In the genomic region with DNA sequence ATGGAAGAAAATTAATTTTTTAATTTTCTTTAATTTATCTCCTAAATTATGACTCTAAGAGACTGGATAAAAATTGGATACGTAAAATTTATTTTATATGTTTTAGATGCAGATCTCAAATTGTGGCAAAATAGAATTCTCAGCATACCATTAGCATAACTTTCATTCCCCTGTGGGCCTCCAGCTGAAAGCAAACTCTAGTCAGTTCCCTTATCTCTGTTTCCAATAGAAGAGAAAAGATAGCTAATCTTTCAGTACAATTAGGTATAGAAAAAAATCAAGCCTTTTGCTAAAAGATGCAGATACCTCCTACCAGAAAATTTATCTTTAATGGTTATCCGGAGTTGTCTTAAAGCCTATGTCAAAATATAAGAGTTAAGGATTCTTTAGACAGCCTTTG, we compare ENCODE assay signal across 27 cellular contexts.
DNase-seq lines count a peak whose midpoint lies in the region; FAIRE-seq and TF ChIP-seq lines count a peak whose summit lies in the region.
"Had no signal": no experiment of that assay in that cellular context is flagged by ENCODE, and none has a peak within 500 bp of the region (broad histone marks: within the 10 kb centered on the region; RNA-seq: fewer than 3 reads in every experiment).

No MANE protein-coding gene starts in this region.

- no peak overlapping the region for H3K4me2 ChIP-seq in astrocyte (ENCODE audit: low read length)

- H3K27me3 ChIP-seq in astrocyte (ENCODE audit: insufficient read depth, low read length) (no peaks in the 10 kb centered on the region), endodermal cell (ENCODE audit: control insufficient read depth, insufficient read depth, low read length, poor library complexity, severe bottlenecking) (no peaks in the 10 kb centered on the region)
- H3K27me3 ChIP-seq: SJSA1 had no signal

- H3K9ac ChIP-seq in astrocyte (ENCODE audit: low read length) = no peak overlapping the region
- H3K9ac ChIP-seq in endodermal cell (ENCODE audit: extremely low read depth, low read length, poor library complexity, severe bottlenecking) = no peak overlapping the region

- no peak overlapping the region for H2AFZ ChIP-seq in astrocyte (ENCODE audit: low read depth, low read length)

- H3K36me3 ChIP-seq in astrocyte (ENCODE audit: insufficient read depth, low read length) (no peaks in the 10 kb centered on the region), endodermal cell (ENCODE audit: control insufficient read depth, insufficient read depth, low read length) (no peaks in the 10 kb centered on the region)
- H3K36me3 ChIP-seq: SJSA1 had no signal

- H3K4me3 Mint-ChIP-seq in astrocyte (ENCODE audit: unreplicated experiment) (no peak overlapping the region), endodermal cell (no peak overlapping the region)
- H3K4me3 Mint-ChIP-seq: B cell; CD8-positive, alpha-beta T cell had no signal

- H4K20me1 ChIP-seq in astrocyte (ENCODE audit: insufficient read depth, low read length) = no peaks in the 10 kb centered on the region

- no peaks in the 10 kb centered on the region for H3K9me3 Mint-ChIP-seq in astrocyte (ENCODE audit: unreplicated experiment)
- no peaks in the 10 kb centered on the region for H3K9me3 Mint-ChIP-seq in endodermal cell
- H3K9me3 Mint-ChIP-seq: CD8-positive, alpha-beta T cell had no signal

- peak; percentile 47 for DNase-seq in NCI-H226
- peak; percentile 36 for DNase-seq in astrocyte (ENCODE audit: low read depth)
- no peak for DNase-seq in endodermal cell
- DNase-seq in putamen (ENCODE audit: low spot score) = no peak
- DNase-seq in RWPE1 (ENCODE audit: low spot score) = no peak
- no peak for DNase-seq in NCI-H128 (lab: John Stamatoyannopoulos, UW; ENCODE audit: unreplicated experiment)
- no peak for DNase-seq in GM19238 (ENCODE audit: insufficient read length, low spot score)
- DNase-seq: CD8-positive, alpha-beta T cell; DMS 273 treated with DMSO at 0.1 percent for 48 hours; DMS79; EL; GDM1; NCI-H1092; NCI-H1436; NCI-H187; NCI-H2081 treated with DMSO at 0.1 percent for 48 hours; NCI-H2171 treated with DMSO at 0.1 percent for 48 hours; NCI-H524; NCI-H774; PC-3 had no signal

- WGBS in endodermal cell (ENCODE audit: insufficient coverage in 1 of 2, insufficient read length in 1 of 2), 2 experiments = 73% methylated on average over 1 of the region's 2 CpGs; no CpG with 5 or more reads in 1 of the 2 experiments

- POLR2A ChIA-PET in RWPE1 (lab: Yijun Ruan, JAX; ENCODE audit: low non-redundant PET) = no interaction called here

- no peak for FAIRE-seq in astrocyte (lab: Jason Lieb, UNC)
- FAIRE-seq in islet of Langerhans (lab: Jason Lieb, UNC) = peak; percentile 17
- FAIRE-seq: A204.1, GM12878, H1 had no signal

- H3K36me3 Mint-ChIP-seq in astrocyte (ENCODE audit: low read depth, unreplicated experiment) = no peaks in the 10 kb centered on the region
- no peaks in the 10 kb centered on the region for H3K36me3 Mint-ChIP-seq in endodermal cell (ENCODE audit: low read depth)
- H3K36me3 Mint-ChIP-seq: CD8-positive, alpha-beta T cell had no signal

- H3K4me1 Mint-ChIP-seq in astrocyte (ENCODE audit: low read depth, unreplicated experiment) = peaks cover 7% of the 10 kb centered on the region
- H3K4me1 Mint-ChIP-seq in endodermal cell = peaks cover 18% of the 10 kb centered on the region
- H3K4me1 Mint-ChIP-seq: B cell had no signal

- CTCF ChIA-PET in RWPE1 (lab: Yijun Ruan, JAX) = no interaction called here

- H3K27me3 Mint-ChIP-seq in astrocyte (ENCODE audit: low read depth, unreplicated experiment) (no peaks in the 10 kb centered on the region), endodermal cell (ENCODE audit: insufficient read depth) (no peaks in the 10 kb centered on the region)
- H3K27me3 Mint-ChIP-seq: B cell had no signal

- H3K27ac ChIP-seq in astrocyte (ENCODE audit: low read depth, low read length) (no peak overlapping the region), endodermal cell (ENCODE audit: low read depth, low read length) (no peak overlapping the region), RWPE1 (no peak overlapping the region)
- H3K27ac ChIP-seq: C4-2B, SJSA1 had no signal

- H3K79me2 ChIP-seq in astrocyte (ENCODE audit: insufficient read depth, low read length) = no peaks in the 10 kb centered on the region

- H3K4me3 ChIP-seq in astrocyte (ENCODE audit: insufficient read depth, low read depth, low read length) (no peak overlapping the region), endodermal cell (ENCODE audit: low read length) (peak overlapping the region; percentile 2)
- H3K4me3 ChIP-seq: GM12878, SJSA1 had no signal

- TF ChIP-seq CTCF in astrocyte (IDR thresholded peaks at IDR 0.05; ENCODE audit: insufficient read depth, low read depth, low read length) (no peak), endodermal cell (conservative IDR thresholded peaks at IDR 0.05) (no peak), RWPE1 (conservative IDR thresholded peaks at IDR 0.05; ENCODE audit: low read depth) (no peak)

- H3K9me3 ChIP-seq in astrocyte (ENCODE audit: insufficient read depth, low read depth, low read length) (no peaks in the 10 kb centered on the region), endodermal cell (ENCODE audit: control insufficient read depth, low read length) (peaks cover 4% of the 10 kb centered on the region)
- H3K9me3 ChIP-seq: SJSA1 had no signal

- no peak overlapping the region for H3K27ac Mint-ChIP-seq in astrocyte (ENCODE audit: unreplicated experiment)
- H3K27ac Mint-ChIP-seq in endodermal cell = no peak overlapping the region
- H3K27ac Mint-ChIP-seq: B cell; CD8-positive, alpha-beta T cell had no signal

- no peaks in the 10 kb centered on the region for H3K4me1 ChIP-seq in astrocyte (ENCODE audit: insufficient read depth, low read length)
- peaks cover 5% of the 10 kb centered on the region for H3K4me1 ChIP-seq in endodermal cell (ENCODE audit: control insufficient read depth, insufficient read depth, low read length)
- H3K4me1 ChIP-seq: SJSA1 had no signal

Comparison
In these comparisons a context has a peak if more than half of its experiments do, and no peak if none do; other contexts are left out.
1. DNase-seq: peak in NCI-H226 (single experiment) and astrocyte (single experiment); none in endodermal cell (single experiment), putamen (single experiment), RWPE1 (single experiment), NCI-H128 (single experiment) and GM19238 (single experiment).